In the genomic region with DNA sequence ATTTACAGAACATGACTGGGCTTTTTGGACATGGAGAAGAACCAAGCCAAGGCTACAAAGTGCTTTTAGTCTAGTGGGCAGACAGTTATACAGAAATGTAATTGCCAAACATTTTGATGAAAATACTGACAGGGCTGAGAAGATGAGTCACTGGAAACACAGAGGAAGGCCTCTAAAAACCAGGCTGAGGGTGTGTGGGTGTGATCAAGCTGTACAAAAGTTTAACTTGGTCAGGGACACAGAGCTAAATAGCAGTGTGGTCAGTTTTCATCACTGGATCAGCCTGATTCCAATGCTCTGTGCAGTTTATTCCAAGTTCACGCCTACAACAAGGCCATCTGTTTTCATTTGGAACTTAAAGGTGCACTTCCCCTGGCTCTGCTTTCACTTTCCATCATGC, we compare ENCODE assay signal across 1 cellular context.
TF ChIP-seq lines count a peak whose summit lies in the region.

No MANE protein-coding gene starts in this region.

TF ChIP-seq in IMR-90, 13 proteins besides CTCF, POLR2A, EP300 and RAD21 (continued from another document):
- TF ChIP-seq, protein P1, sequence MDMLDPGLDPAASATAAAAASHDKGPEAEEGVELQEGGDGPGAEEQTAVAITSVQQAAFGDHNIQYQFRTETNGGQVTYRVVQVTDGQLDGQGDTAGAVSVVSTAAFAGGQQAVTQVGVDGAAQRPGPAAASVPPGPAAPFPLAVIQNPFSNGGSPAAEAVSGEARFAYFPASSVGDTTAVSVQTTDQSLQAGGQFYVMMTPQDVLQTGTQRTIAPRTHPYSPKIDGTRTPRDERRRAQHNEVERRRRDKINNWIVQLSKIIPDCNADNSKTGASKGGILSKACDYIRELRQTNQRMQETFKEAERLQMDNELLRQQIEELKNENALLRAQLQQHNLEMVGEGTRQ (IDR thresholded peaks at IDR 0.05; ENCODE audit: low read depth, low read length), result no peak
- TF ChIP-seq FOS (IDR thresholded peaks at IDR 0.05; ENCODE audit: low read depth, low read length) (no peak), RCOR1 (IDR thresholded peaks at IDR 0.05; ENCODE audit: insufficient replicate concordance, low read length) (no peak), CEBPB (IDR thresholded peaks at IDR 0.05; ENCODE audit: low read depth, low read length) (no peak), MXI1 (IDR thresholded peaks at IDR 0.05; ENCODE audit: borderline replicate concordance, low read depth, low read length) (no peak), MAZ (IDR thresholded peaks at IDR 0.05; ENCODE audit: borderline replicate concordance, low read depth, low read length) (no peak), BHLHE40 (IDR thresholded peaks at IDR 0.05; ENCODE audit: low read depth, low read length) (no peak), SMC3 (IDR thresholded peaks at IDR 0.05; ENCODE audit: low read depth, low read length) (no peak)
- TF ChIP-seq, protein P2, sequence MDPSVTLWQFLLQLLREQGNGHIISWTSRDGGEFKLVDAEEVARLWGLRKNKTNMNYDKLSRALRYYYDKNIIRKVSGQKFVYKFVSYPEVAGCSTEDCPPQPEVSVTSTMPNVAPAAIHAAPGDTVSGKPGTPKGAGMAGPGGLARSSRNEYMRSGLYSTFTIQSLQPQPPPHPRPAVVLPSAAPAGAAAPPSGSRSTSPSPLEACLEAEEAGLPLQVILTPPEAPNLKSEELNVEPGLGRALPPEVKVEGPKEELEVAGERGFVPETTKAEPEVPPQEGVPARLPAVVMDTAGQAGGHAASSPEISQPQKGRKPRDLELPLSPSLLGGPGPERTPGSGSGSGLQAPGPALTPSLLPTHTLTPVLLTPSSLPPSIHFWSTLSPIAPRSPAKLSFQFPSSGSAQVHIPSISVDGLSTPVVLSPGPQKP (IDR thresholded peaks at IDR 0.05; ENCODE audit: borderline replicate concordance, low read depth, low read length), result no peak
